In genomic region chr14:100657780-100658513, GRCh38 we compare ENCODE assay signal across 13 cellular contexts.
DNase-seq lines count a peak whose midpoint lies in the region; ATAC-seq and TF ChIP-seq lines count a peak whose summit lies in the region.
"Had no signal": no experiment of that assay in that cellular context is flagged by ENCODE, and none has a peak within 500 bp of the region (broad histone marks: within the 10 kb centered on the region; RNA-seq: fewer than 3 reads in every experiment).

No MANE protein-coding gene starts in this region.

- no peak overlapping the region for H3K27ac ChIP-seq in mesenchymal stem cell (ENCODE audit: low read length, poor library complexity, severe bottlenecking)
- no peak overlapping the region for H3K27ac ChIP-seq in OCI-LY7 (ENCODE audit: low read depth, low read length, poor library complexity, severe bottlenecking)

- H3K27me3 Mint-ChIP-seq in activated naive CD8-positive, alpha-beta T cell treated with anti-CD3 and anti-CD28 coated beads, Interleukin-2, amount 50 U/mL, for 24 hours, result peaks cover 21% of the 10 kb centered on the region
- H3K27me3 Mint-ChIP-seq in activated naive CD8-positive, alpha-beta T cell treated with anti-CD3 and anti-CD28 coated beads for 36 hours, result peaks cover 29% of the 10 kb centered on the region

- 73% methylated on average over 8 of the region's 8 CpGs for WGBS in mesenchymal stem cell

- no peaks in the 10 kb centered on the region for H3K79me1 ChIP-seq in mesenchymal stem cell (replicated peaks; ENCODE audit: low read length, poor library complexity, severe bottlenecking)

- H3K9ac ChIP-seq in mesenchymal stem cell (ENCODE audit: low read length), result no peak overlapping the region

- ATAC-seq in activated naive CD8-positive, alpha-beta T cell treated with anti-CD3 and anti-CD28 coated beads, Interleukin-2, amount 50 U/mL, for 24 hours, result peak; percentile 7
- no peak for ATAC-seq in stimulated activated effector memory CD8-positive, alpha-beta T cell treated with anti-CD3 and anti-CD28 coated beads, Interleukin-12 subunit alpha, Interleukin-12 subunit beta, amount 100 ng/mL, for 72 hours

- H3K9me3 ChIP-seq in mesenchymal stem cell (ENCODE audit: control insufficient read depth, low read length) (no peaks in the 10 kb centered on the region), OCI-LY7 (ENCODE audit: low read length) (no peaks in the 10 kb centered on the region)

- peaks cover 0 to 53% of the 10 kb centered on the region in 2 experiments for H3K27me3 ChIP-seq in mesenchymal stem cell (ENCODE audit: control insufficient read depth in 1 of 2, insufficient read depth in 1 of 2, low read length in 2 of 2)

- no peak overlapping the region for H2BK120ac ChIP-seq in mesenchymal stem cell (ENCODE audit: low read depth, low read length)

- H3K9me2 ChIP-seq in OCI-LY7 (ENCODE audit: insufficient read depth, low read length), result no peaks in the 10 kb centered on the region

- no peaks in the 10 kb centered on the region for H3K79me2 ChIP-seq in OCI-LY7 (ENCODE audit: insufficient read depth, low read depth, low read length)

- POLR2A ChIA-PET in OCI-LY7 (lab: Charles Lee), result no interaction called here

- H3K36me3 Mint-ChIP-seq in activated naive CD8-positive, alpha-beta T cell treated with anti-CD3 and anti-CD28 coated beads, Interleukin-2, amount 50 U/mL, for 24 hours (ENCODE audit: low read depth), result no peaks in the 10 kb centered on the region
- H3K36me3 Mint-ChIP-seq in activated naive CD8-positive, alpha-beta T cell treated with anti-CD3 and anti-CD28 coated beads for 36 hours, result no peaks in the 10 kb centered on the region
- H3K36me3 Mint-ChIP-seq in stimulated activated effector memory CD8-positive, alpha-beta T cell treated with anti-CD3 and anti-CD28 coated beads, Interleukin-12 subunit alpha, Interleukin-12 subunit beta, amount 100 ng/mL, for 72 hours, result no peaks in the 10 kb centered on the region

- no peak overlapping the region for H4K91ac ChIP-seq in mesenchymal stem cell (ENCODE audit: low read length)

- H4K8ac ChIP-seq in mesenchymal stem cell (ENCODE audit: low read length), result no peak overlapping the region

- H4K20me1 ChIP-seq in OCI-LY7 (ENCODE audit: insufficient read depth, low read length), result no peaks in the 10 kb centered on the region

- no peak overlapping the region for H3K23ac ChIP-seq in mesenchymal stem cell (ENCODE audit: low read length in 2 of 2)

- H3K14ac ChIP-seq in mesenchymal stem cell (ENCODE audit: low read length in 2 of 2), result peak overlapping the region in 1 of 2 experiments; percentile 58

- no peak for DNase-seq in activated naive CD8-positive, alpha-beta T cell treated with anti-CD3 and anti-CD28 coated beads, Interleukin-2, amount 50 U/mL, for 24 hours
- DNase-seq in activated naive CD8-positive, alpha-beta T cell treated with anti-CD3 and anti-CD28 coated beads for 36 hours, result no peak
- DNase-seq in RPMI8226 (peak; percentile 71), mesenchymal stem cell (no peak), DMS53 treated with DMSO at 0.1 percent for 48 hours (lab: John Stamatoyannopoulos, UW; ENCODE audit: unreplicated experiment) (no peak), activated gamma-delta T cell (lab: John Stamatoyannopoulos, UW) (no peak), OCI-LY7 (ENCODE audit: low spot score) (no peak)
- no peak for DNase-seq in stimulated activated effector memory CD8-positive, alpha-beta T cell treated with anti-CD3 and anti-CD28 coated beads, Interleukin-12 subunit alpha, Interleukin-12 subunit beta, amount 100 ng/mL, for 72 hours (ENCODE audit: low spot score in 2 of 2)
- DNase-seq: KBM-7, NCI-H1092, NCI-H2081, NCI-H524 treated with DMSO at 0.1 percent for 48 hours, Right ventricle myocardium superior had no signal

- H3K4me3 Mint-ChIP-seq in activated naive CD8-positive, alpha-beta T cell treated with anti-CD3 and anti-CD28 coated beads, Interleukin-2, amount 50 U/mL, for 24 hours, result no peak overlapping the region
- H3K4me3 Mint-ChIP-seq in activated naive CD8-positive, alpha-beta T cell treated with anti-CD3 and anti-CD28 coated beads for 36 hours, result no peak overlapping the region
- H3K4me3 Mint-ChIP-seq in stimulated activated effector memory CD8-positive, alpha-beta T cell treated with anti-CD3 and anti-CD28 coated beads, Interleukin-12 subunit alpha, Interleukin-12 subunit beta, amount 100 ng/mL, for 72 hours, result no peak overlapping the region

- peaks cover 28% of the 10 kb centered on the region for H3K4me1 ChIP-seq in mesenchymal stem cell (ENCODE audit: control insufficient read depth, insufficient read depth, low read depth, low read length)
- H3K4me1 ChIP-seq in OCI-LY7 (ENCODE audit: insufficient read depth, low read length, poor library complexity, severe bottlenecking), result peaks cover 7% of the 10 kb centered on the region

- intact Hi-C loops in OCI-LY7 (cut with micrococcal nuclease; ENCODE audit: unreplicated experiment), result no loop called here

- H3K36me3 ChIP-seq in mesenchymal stem cell (ENCODE audit: control insufficient read depth in 1 of 2, insufficient read depth in 2 of 2, low read depth in 1 of 2, low read length in 2 of 2) (no peaks in the 10 kb centered on the region), OCI-LY7 (ENCODE audit: insufficient read depth, low read length) (no peaks in the 10 kb centered on the region)

- H3K18ac ChIP-seq in mesenchymal stem cell (ENCODE audit: low read depth in 1 of 2, low read length in 2 of 2), result no peak overlapping the region

- CTCF ChIA-PET in OCI-LY7 (lab: Charles Lee; ENCODE audit: unreplicated experiment), result no interaction called here

- no peak for TF ChIP-seq CTCF in OCI-LY7 (conservative IDR thresholded peaks at IDR 0.05; ENCODE audit: low read length)

- H2BK12ac ChIP-seq in mesenchymal stem cell (ENCODE audit: low read length in 2 of 2), result no peak overlapping the region

- no peak overlapping the region for H3K4me3 ChIP-seq in mesenchymal stem cell (ENCODE audit: insufficient read depth in 1 of 2, low read depth in 1 of 2, low read length in 2 of 2)
- H3K4me3 ChIP-seq in OCI-LY7 (ENCODE audit: low read depth, low read length, poor library complexity, severe bottlenecking), result no peak overlapping the region

- peak overlapping the region; percentile 5 for H2AFZ ChIP-seq in mesenchymal stem cell (ENCODE audit: low read depth, low read length)
- no peak overlapping the region for H2AFZ ChIP-seq in OCI-LY7 (ENCODE audit: low read length)

- BruUV-seq in OCI-LY7 (replicated peaks; lab: Mats Ljungman, UMichigan), result no TSS peak

- H2BK5ac ChIP-seq in mesenchymal stem cell (ENCODE audit: low read depth, low read length, poor library complexity, severe bottlenecking), result no peak overlapping the region

- no peak overlapping the region for H3K4me2 ChIP-seq in mesenchymal stem cell (ENCODE audit: low read length, poor library complexity, severe bottlenecking)
- no peak overlapping the region for H3K4me2 ChIP-seq in OCI-LY7 (ENCODE audit: low read length)

- H2BK15ac ChIP-seq in mesenchymal stem cell (ENCODE audit: low read depth, poor library complexity, severe bottlenecking), result no peak overlapping the region

- H3K27ac Mint-ChIP-seq in activated naive CD8-positive, alpha-beta T cell treated with anti-CD3 and anti-CD28 coated beads, Interleukin-2, amount 50 U/mL, for 24 hours, result no peak overlapping the region
- H3K27ac Mint-ChIP-seq in activated naive CD8-positive, alpha-beta T cell treated with anti-CD3 and anti-CD28 coated beads for 36 hours, result no peak overlapping the region
- H3K27ac Mint-ChIP-seq in stimulated activated effector memory CD8-positive, alpha-beta T cell treated with anti-CD3 and anti-CD28 coated beads, Interleukin-12 subunit alpha, Interleukin-12 subunit beta, amount 100 ng/mL, for 72 hours, result peak overlapping the region; percentile 20

- H3K4me1 Mint-ChIP-seq in activated naive CD8-positive, alpha-beta T cell treated with anti-CD3 and anti-CD28 coated beads, Interleukin-2, amount 50 U/mL, for 24 hours, result peaks cover 11% of the 10 kb centered on the region
- H3K4me1 Mint-ChIP-seq in activated naive CD8-positive, alpha-beta T cell treated with anti-CD3 and anti-CD28 coated beads for 36 hours, result peaks cover 5% of the 10 kb centered on the region
- H3K4me1 Mint-ChIP-seq in stimulated activated effector memory CD8-positive, alpha-beta T cell treated with anti-CD3 and anti-CD28 coated beads, Interleukin-12 subunit alpha, Interleukin-12 subunit beta, amount 100 ng/mL, for 72 hours, result peaks cover 18% of the 10 kb centered on the region

- no peaks in the 10 kb centered on the region for H3K9me3 Mint-ChIP-seq in activated naive CD8-positive, alpha-beta T cell treated with anti-CD3 and anti-CD28 coated beads, Interleukin-2, amount 50 U/mL, for 24 hours
- H3K9me3 Mint-ChIP-seq in activated naive CD8-positive, alpha-beta T cell treated with anti-CD3 and anti-CD28 coated beads for 36 hours, result no peaks in the 10 kb centered on the region
- H3K9me3 Mint-ChIP-seq in stimulated activated effector memory CD8-positive, alpha-beta T cell treated with anti-CD3 and anti-CD28 coated beads, Interleukin-12 subunit alpha, Interleukin-12 subunit beta, amount 100 ng/mL, for 72 hours, result no peaks in the 10 kb centered on the region

- no peak overlapping the region for H3K4ac ChIP-seq in mesenchymal stem cell (ENCODE audit: low read depth in 1 of 2, low read length in 2 of 2)

- no peak overlapping the region for H2AK5ac ChIP-seq in mesenchymal stem cell (ENCODE audit: low read length, severe bottlenecking)
